Comparison of ENCODE assay signal across 28 cellular contexts in the genomic region with DNA sequence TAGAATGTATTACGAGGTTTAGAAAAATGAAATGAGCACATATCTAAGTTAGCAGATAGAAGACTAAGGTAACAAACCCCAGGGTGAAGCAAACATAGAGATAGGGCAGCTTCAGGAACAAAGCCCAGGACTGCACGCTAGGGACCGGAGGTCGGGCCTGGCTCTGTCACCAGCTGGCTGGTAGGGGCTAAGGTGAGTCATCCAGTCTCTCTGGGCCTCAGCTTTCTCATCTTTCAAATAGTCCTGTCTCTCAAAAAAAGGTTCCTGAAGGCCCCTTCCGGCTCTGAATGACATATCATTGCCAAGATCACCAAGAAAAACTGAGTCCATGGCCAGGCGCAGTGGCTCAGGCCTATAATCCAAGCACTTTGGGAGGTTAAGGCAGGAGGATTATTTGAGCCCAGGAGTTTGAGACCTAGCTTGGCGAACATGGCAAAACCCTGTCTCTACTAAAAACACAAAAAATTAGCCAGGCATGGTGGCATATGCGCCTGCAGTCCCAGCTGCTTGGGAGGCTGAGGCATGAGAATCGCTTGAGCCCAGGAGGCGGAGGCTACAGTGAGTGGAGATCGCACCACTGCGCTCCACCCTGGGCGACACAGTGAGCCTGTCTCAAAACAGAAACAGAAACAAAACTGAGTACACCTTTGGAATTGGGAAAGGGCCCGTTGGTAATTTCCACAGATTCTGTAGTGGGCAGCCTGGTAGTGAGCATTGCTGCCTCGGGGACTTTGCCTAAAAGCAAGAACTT. TPM values are rescaled to one million over a fixed set of nuclear protein-coding genes. Genes with fewer than 3 reads are reported as not detected.
"Had no signal": no experiment of that assay in that cellular context is flagged by ENCODE, and none has a peak within 500 bp of the region (broad histone marks: within the 10 kb centered on the region; RNA-seq: fewer than 3 reads in every experiment).

No MANE protein-coding gene starts in this region.

- H3K27ac ChIP-seq: breast epithelium, Peyer's patch, SJSA1 had no signal

- H3K27me3 ChIP-seq: breast epithelium, Peyer's patch had no signal

- H3K4me3 ChIP-seq: breast epithelium, Peyer's patch, SJSA1 had no signal

- H3K4me1 ChIP-seq: breast epithelium, Peyer's patch, SJSA1 had no signal

- H3K36me3 ChIP-seq: breast epithelium, Peyer's patch, SJSA1 had no signal

- H3K9me3 ChIP-seq: breast epithelium, Peyer's patch, SJSA1 had no signal

- ATAC-seq: activated CD8-positive, alpha-beta memory T cell treated with anti-CD3 and anti-CD28 coated beads, Interleukin-2, amount 10 ng/mL, durations not matched to agents 7 days and 5 days; SK-N-SH treated with all-trans-retinoic acid at 6 μM for 48 hours had no signal

- DNase-seq: activated B cell treated with CpG ODN at 0.5 μM for 24 hours; activated CD4-positive, alpha-beta T cell treated with anti-CD3 and anti-CD28 coated beads for 1 hour; activated CD4-positive, alpha-beta T cell treated with anti-CD3 and anti-CD28 coated beads, Interleukin-2, amount 10 ng/mL, durations not matched to agents 24 days and 14 days; activated CD4-positive, alpha-beta T cell treated with anti-CD3 and anti-CD28 coated beads, Interleukin-2, amount 50 U/mL, for 48 hours; activated CD8-positive, alpha-beta memory T cell treated with anti-CD3 and anti-CD28 coated beads, Interleukin-2, amount 10 ng/mL, durations not matched to agents 7 days and 5 days; activated effector memory CD4-positive, alpha-beta T cell treated with Interleukin-2 at 50 U/mL for 16 hours; activated naive CD4-positive, alpha-beta T cell; activated T-cell treated with anti-CD3 and anti-CD28 coated beads, Interleukin-2, amount 50 U/mL, for 24 hours; aorta; caudate nucleus; Kasumi-1; NCI-H1048; NCI-H1417; NCI-H1694; NCI-H2029; NCI-H2107; NCI-H2171 treated with DMSO at 0.1 percent for 48 hours; NCI-H226; NCI-H526; Peyer's patch; SW 1271 had no signal

RNA-seq across cellular contexts. Expression of a gene that starts 26.0 kb away (rescaled TPM):
- total RNA-seq: activated B cell treated with CpG ODN at 0.5 μM for 24 hours; activated CD4-positive, alpha-beta T cell treated with anti-CD3 and anti-CD28 coated beads, Interleukin-2, amount 10 ng/mL, durations not matched to agents 24 days and 14 days; activated T-helper 1 cell treated with anti-CD3 and anti-CD28 coated beads, Interleukin-12 subunit alpha, Interleukin-12 subunit beta, Interleukin-2, Interleukin-4 antibody, amounts not matched to agents 30 ng/mL and 10 ng/mL and 1 ng/mL, durations not matched to agents 14 hours and 24 hours and 36 hours; chondrocyte; NCI-H460; SJSA1; T-helper 1 cell treated with Interleukin-12 subunit alpha and Interleukin-12 subunit beta and Interleukin-4 antibody, amounts not matched to agents 30 ng/mL and 1 ng/mL, for 36 hours had no signal
